ENCODE assay signal across 15 cellular contexts in genomic region chr13:75901509-75901908, GRCh38.
"Had no signal": no experiment of that assay in that cellular context is flagged by ENCODE, and none has a peak within 500 bp of the region (broad histone marks: within the 10 kb centered on the region; RNA-seq: fewer than 3 reads in every experiment).

No MANE protein-coding gene starts in this region.

- H3K9ac ChIP-seq: neural progenitor cell had no signal

- H3K4me1 Mint-ChIP-seq: activated naive CD4-positive, alpha-beta T cell treated with anti-CD3 and anti-CD28 coated beads, Interleukin-2, amount 50 U/mL, for 24 hours; stimulated activated effector memory CD8-positive, alpha-beta T cell treated with anti-CD3 and anti-CD28 coated beads, Interleukin-12 subunit alpha, Interleukin-12 subunit beta, amount 100 ng/mL, for 72 hours had no signal

- H3K4me1 ChIP-seq: neural progenitor cell, pancreas had no signal

- H3K9me3 ChIP-seq: pancreas had no signal

- H3K27me3 ChIP-seq: brain microvascular endothelial cell, dorsolateral prefrontal cortex, neural progenitor cell, pancreas had no signal

- DNase-seq: activated CD4-positive, alpha-beta T cell treated with anti-CD3 and anti-CD28 coated beads, Interleukin-2, amount 50 U/mL, for 4 hours; activated CD4-positive, CD25-positive, alpha-beta regulatory T cell treated with anti-CD3 and anti-CD28 coated beads, Interleukin-2, amount 50 U/mL, for 72 hours; activated T-cell treated with anti-CD3 and anti-CD28 coated beads, Interleukin-2, amount 50 U/mL, for 1 hour; brain microvascular endothelial cell; foreskin fibroblast; pancreas; retina; small intestine; T-helper 2 cell had no signal

- H3K4me2 ChIP-seq: neural progenitor cell had no signal

- ATAC-seq: esophagus mucosa; pancreas; stimulated activated effector memory CD8-positive, alpha-beta T cell treated with anti-CD3 and anti-CD28 coated beads, Interleukin-12 subunit alpha, Interleukin-12 subunit beta, amount 100 ng/mL, for 72 hours had no signal

- H3K27ac ChIP-seq: brain microvascular endothelial cell, neural progenitor cell, pancreas had no signal

- H3K36me3 Mint-ChIP-seq: activated naive CD4-positive, alpha-beta T cell treated with anti-CD3 and anti-CD28 coated beads, Interleukin-2, amount 50 U/mL, for 24 hours; stimulated activated effector memory CD8-positive, alpha-beta T cell treated with anti-CD3 and anti-CD28 coated beads, Interleukin-12 subunit alpha, Interleukin-12 subunit beta, amount 100 ng/mL, for 72 hours had no signal

- H3K36me3 ChIP-seq: brain microvascular endothelial cell, neural progenitor cell, pancreas had no signal

- H3K27ac Mint-ChIP-seq: activated naive CD4-positive, alpha-beta T cell treated with anti-CD3 and anti-CD28 coated beads, Interleukin-2, amount 50 U/mL, for 24 hours; neural progenitor cell; stimulated activated effector memory CD8-positive, alpha-beta T cell treated with anti-CD3 and anti-CD28 coated beads, Interleukin-12 subunit alpha, Interleukin-12 subunit beta, amount 100 ng/mL, for 72 hours; type B pancreatic cell had no signal

- H3K9me3 Mint-ChIP-seq: activated naive CD4-positive, alpha-beta T cell treated with anti-CD3 and anti-CD28 coated beads, Interleukin-2, amount 50 U/mL, for 24 hours; stimulated activated effector memory CD8-positive, alpha-beta T cell treated with anti-CD3 and anti-CD28 coated beads, Interleukin-12 subunit alpha, Interleukin-12 subunit beta, amount 100 ng/mL, for 72 hours had no signal

- H2AFZ ChIP-seq: neural progenitor cell had no signal

- H3K4me3 Mint-ChIP-seq: activated naive CD4-positive, alpha-beta T cell treated with anti-CD3 and anti-CD28 coated beads, Interleukin-2, amount 50 U/mL, for 24 hours; neural progenitor cell; stimulated activated effector memory CD8-positive, alpha-beta T cell treated with anti-CD3 and anti-CD28 coated beads, Interleukin-12 subunit alpha, Interleukin-12 subunit beta, amount 100 ng/mL, for 72 hours; type B pancreatic cell had no signal

- H3K4me3 ChIP-seq: dorsolateral prefrontal cortex, neural progenitor cell, pancreas had no signal
